In genomic region chr22:42451499-42452145, GRCh38 we compare ENCODE assay signal across 24 cellular contexts. TPM values are rescaled to one million over a fixed set of nuclear protein-coding genes. Genes with fewer than 3 reads are reported as not detected.
"Had no signal": no experiment of that assay in that cellular context is flagged by ENCODE, and none has a peak within 500 bp of the region (broad histone marks: within the 10 kb centered on the region; RNA-seq: fewer than 3 reads in every experiment).

No MANE protein-coding gene starts in this region.

- H3K36me3 ChIP-seq: MG63, SJSA1 had no signal

- H3K9me3 ChIP-seq: MG63, SJSA1 had no signal

- DNase-seq: Karpas-422, KG1, MG63, NCI-H1092, NCI-H1105 treated with DMSO at 0.1 percent for 48 hours, NCI-H1417 treated with DMSO at 0.1 percent for 48 hours, NCI-H146, NCI-H1694 treated with DMSO at 0.1 percent for 48 hours, NCI-H2029, NCI-H2081 treated with DMSO at 0.1 percent for 48 hours, NCI-H2171, NCI-H226, NCI-H446, NCI-H510A, NCI-H524 treated with DMSO at 0.1 percent for 48 hours, NCI-H69, NCI-H774, Right ventricle myocardium superior, RPMI8226, SIG-M5 had no signal

- H3K27ac ChIP-seq: SJSA1, SK-N-MC had no signal

- H3K4me1 ChIP-seq: SJSA1 had no signal

- H3K4me3 ChIP-seq: MG63, SJSA1, SK-N-MC had no signal

- FAIRE-seq: RCC 7860 had no signal

RNA-seq across cellular contexts. Expression of gene NFAM1, which starts 19.4 kb away (rescaled TPM):
- total RNA-seq: HT-29, SJSA1 had no signal
